In genomic region chr13:95245072-95245471, GRCh38 we compare ENCODE assay signal across 13 cellular contexts. TPM values are rescaled to one million over a fixed set of nuclear protein-coding genes. Genes with fewer than 3 reads are reported as not detected.
DNase-seq lines count a peak whose midpoint lies in the region; ATAC-seq and TF ChIP-seq lines count a peak whose summit lies in the region.
"Had no signal": no experiment of that assay in that cellular context is flagged by ENCODE, and none has a peak within 500 bp of the region (broad histone marks: within the 10 kb centered on the region; RNA-seq: fewer than 3 reads in every experiment).

No MANE protein-coding gene starts in this region.

- H3K9me3 ChIP-seq in Caco-2, result no peaks in the 10 kb centered on the region

- H3K27ac Mint-ChIP-seq in Caco-2 (ENCODE audit: unreplicated experiment), result no peak overlapping the region
- H3K27ac Mint-ChIP-seq in activated T-cell treated with anti-CD3 and anti-CD28 coated beads, Interleukin-2, amount 50 U/mL, for 24 hours, result no peak overlapping the region
- H3K27ac Mint-ChIP-seq: activated CD8-positive, alpha-beta memory T cell treated with anti-CD3 and anti-CD28 coated beads, Interleukin-2, amount 10 ng/mL, durations not matched to agents 7 days and 5 days; activated naive CD8-positive, alpha-beta T cell; endodermal cell; memory B cell had no signal

- H3K27me3 ChIP-seq in Caco-2 (replicated peaks; ENCODE audit: control insufficient read depth, insufficient read depth, low read length), result no peaks in the 10 kb centered on the region; the same call in 1 of the 2 replicates
- H3K27me3 ChIP-seq: foreskin keratinocyte had no signal

- no peaks in the 10 kb centered on the region for H3K4me1 ChIP-seq in Caco-2
- H3K4me1 ChIP-seq: foreskin keratinocyte had no signal

- H3K9me3 Mint-ChIP-seq in Caco-2 (ENCODE audit: unreplicated experiment), result no peaks in the 10 kb centered on the region
- H3K9me3 Mint-ChIP-seq in activated T-cell treated with anti-CD3 and anti-CD28 coated beads, Interleukin-2, amount 50 U/mL, for 24 hours, result no peaks in the 10 kb centered on the region
- H3K9me3 Mint-ChIP-seq: endodermal cell, memory B cell had no signal

- no peaks in the 10 kb centered on the region for H3K4me1 Mint-ChIP-seq in Caco-2 (ENCODE audit: low read depth, unreplicated experiment)
- peaks cover 10% of the 10 kb centered on the region for H3K4me1 Mint-ChIP-seq in activated T-cell treated with anti-CD3 and anti-CD28 coated beads, Interleukin-2, amount 50 U/mL, for 24 hours (ENCODE audit: low read depth)
- H3K4me1 Mint-ChIP-seq: endodermal cell had no signal

- DNase-seq in sciatic nerve (ENCODE audit: low spot score), result no peak
- no peak for DNase-seq in Caco-2
- no peak for DNase-seq in activated T-cell treated with anti-CD3 and anti-CD28 coated beads, Interleukin-2, amount 50 U/mL, for 24 hours
- no peak for DNase-seq in GM10266 (ENCODE audit: extremely low spot score)
- DNase-seq: activated CD8-positive, alpha-beta memory T cell treated with anti-CD3 and anti-CD28 coated beads, Interleukin-2, amount 10 ng/mL, durations not matched to agents 7 days and 5 days; endodermal cell; foreskin keratinocyte had no signal

- CTCF ChIA-PET in Caco-2 (lab: Charles Lee), result no interaction called here

- no TSS peak for BruUV-seq in Caco-2 (replicated peaks; lab: Mats Ljungman, UMichigan)

- intact Hi-C loops in sciatic nerve (cut with DNase I) (no loop called here), Caco-2 (cut with micrococcal nuclease; ENCODE audit: unreplicated experiment) (no loop called here)

- ATAC-seq in GM19023 (IDR thresholded peaks at IDR 0.05; ENCODE audit: unreplicated experiment), result peak; percentile 53
- ATAC-seq in GM21737 (IDR thresholded peaks at IDR 0.05; ENCODE audit: unreplicated experiment), result peak; percentile 62
- peak; percentile 77 for ATAC-seq in HG03342 (IDR thresholded peaks at IDR 0.05; ENCODE audit: unreplicated experiment)
- peak; percentile 21 for ATAC-seq in sciatic nerve
- ATAC-seq: activated CD8-positive, alpha-beta memory T cell treated with anti-CD3 and anti-CD28 coated beads, Interleukin-2, amount 10 ng/mL, durations not matched to agents 7 days and 5 days; foreskin keratinocyte had no signal

- peaks cover 38% of the 10 kb centered on the region for H3K36me3 Mint-ChIP-seq in Caco-2 (ENCODE audit: insufficient read depth, unreplicated experiment)
- peaks cover 65% of the 10 kb centered on the region for H3K36me3 Mint-ChIP-seq in activated T-cell treated with anti-CD3 and anti-CD28 coated beads, Interleukin-2, amount 50 U/mL, for 24 hours (ENCODE audit: low read depth)

- no peaks in the 10 kb centered on the region for H3K27me3 Mint-ChIP-seq in Caco-2 (ENCODE audit: insufficient read depth, unreplicated experiment)
- no peaks in the 10 kb centered on the region for H3K27me3 Mint-ChIP-seq in activated T-cell treated with anti-CD3 and anti-CD28 coated beads, Interleukin-2, amount 50 U/mL, for 24 hours
- H3K27me3 Mint-ChIP-seq: activated CD8-positive, alpha-beta memory T cell treated with anti-CD3 and anti-CD28 coated beads, Interleukin-2, amount 10 ng/mL, durations not matched to agents 7 days and 5 days; activated naive CD8-positive, alpha-beta T cell; memory B cell had no signal

- H3K36me3 ChIP-seq in Caco-2 (ENCODE audit: control insufficient read depth, insufficient read depth, low read length), result no peaks in the 10 kb centered on the region; the same call in 1 of the 2 replicates

- no peak overlapping the region for H3K4me3 Mint-ChIP-seq in Caco-2 (ENCODE audit: unreplicated experiment)
- H3K4me3 Mint-ChIP-seq in activated T-cell treated with anti-CD3 and anti-CD28 coated beads, Interleukin-2, amount 50 U/mL, for 24 hours, result no peak overlapping the region
- H3K4me3 Mint-ChIP-seq: activated CD8-positive, alpha-beta memory T cell treated with anti-CD3 and anti-CD28 coated beads, Interleukin-2, amount 10 ng/mL, durations not matched to agents 7 days and 5 days; activated naive CD8-positive, alpha-beta T cell; endodermal cell; memory B cell had no signal

- no peak overlapping the region for H3K4me3 ChIP-seq in Caco-2 (ENCODE audit: low read depth, low read length)
- H3K4me3 ChIP-seq: skin epidermis had no signal

- POLR2A ChIA-PET in Caco-2 (lab: Charles Lee), result no interaction called here

- TF ChIP-seq CTCF in Caco-2 (IDR thresholded peaks at IDR 0.05; ENCODE audit: insufficient read depth in 1 of 2, low read depth in 1 of 2, low read length in 1 of 2, severe bottlenecking in 1 of 2, unreplicated experiment in 1 of 2) (no peak), GM10266 (IDR thresholded peaks at IDR 0.05; ENCODE audit: control insufficient read depth, insufficient read depth, low read depth, missing control alignments) (no peak)

RNA-seq across cellular contexts. Expression of gene ABCC4, which starts 56.2 kb away (rescaled TPM):
- total RNA-seq in sciatic nerve (12.0 TPM), Caco-2 (2022) (51.9 and 65.7 TPM in 2 replicates)

Comparison
In these comparisons a context has a peak if more than half of its experiments do, and no peak if none do; other contexts are left out.
1. ATAC-seq: peak in every context shown above with its lines; median percentile 77 in HG03342; 62 in GM21737; 53 in GM19023; 21 in sciatic nerve.